ENCODE assay signal across 8 cellular contexts in the genomic region with DNA sequence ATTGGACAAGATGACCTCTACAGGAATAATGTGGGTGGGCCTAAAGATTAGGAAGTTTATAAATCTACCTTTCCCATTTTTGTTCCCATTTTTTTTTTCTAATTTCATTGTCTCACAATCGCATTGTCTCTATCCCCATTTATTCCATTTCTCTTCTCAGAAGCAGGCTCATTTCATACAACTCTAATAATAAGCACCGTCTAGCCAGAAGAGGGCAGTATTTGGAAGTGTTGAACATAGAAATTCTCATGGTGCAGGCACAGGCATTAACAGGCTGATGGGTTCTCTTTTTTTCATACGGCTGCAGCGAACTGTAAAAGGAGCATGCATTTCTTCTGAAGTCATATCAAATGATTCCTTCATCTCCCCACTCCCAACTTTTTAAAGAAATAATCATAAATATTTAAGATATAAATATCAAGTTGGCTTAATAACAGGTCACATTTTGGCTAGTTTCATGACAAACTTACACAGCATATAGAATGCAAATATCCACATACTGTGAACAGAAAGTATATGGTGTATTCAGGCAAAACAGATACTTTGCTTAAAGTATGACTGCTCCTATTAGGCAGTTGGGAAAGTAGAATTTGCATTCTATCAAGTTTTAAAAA.
DNase-seq lines count a peak whose midpoint lies in the region; ATAC-seq and TF ChIP-seq lines count a peak whose summit lies in the region.

No MANE protein-coding gene starts in this region.

- H4K20me1 ChIP-seq in DND-41 (ENCODE audit: insufficient read depth, low read length) = no peaks in the 10 kb centered on the region

- TF ChIP-seq CTCF in DND-41 (IDR thresholded peaks at IDR 0.05; ENCODE audit: borderline replicate concordance, extremely low read depth, low read length, poor library complexity, severe bottlenecking) = peak; percentile 73
- TF ChIP-seq CTCF in GM20000 (IDR thresholded peaks at IDR 0.05; ENCODE audit: extremely low read depth, missing control alignments) = peak; percentile 31
- TF ChIP-seq CTCF in astrocyte of the cerebellum (IDR thresholded peaks at IDR 0.05; ENCODE audit: low read depth, low read length, missing control alignments) = peak; percentile 55

- no CpG with 5 or more reads among the region's 4 CpGs for WGBS in iPS DF 6.9 (ENCODE audit: insufficient coverage, insufficient read length)

- no peak overlapping the region for H3K4me2 ChIP-seq in DND-41 (ENCODE audit: insufficient read depth, low read length)

- H3K4me1 ChIP-seq in DND-41 (ENCODE audit: insufficient read depth, low read length) = no peaks in the 10 kb centered on the region
- H3K4me1 ChIP-seq in iPS DF 6.9 (ENCODE audit: control insufficient read depth, insufficient read depth, low read length) = no peaks in the 10 kb centered on the region

- DNase-seq in DND-41 (peak; percentile 18), GM20000 (ENCODE audit: low spot score) (peak; percentile 58), NCI-H446 treated with DMSO at 0.1 percent for 48 hours (lab: John Stamatoyannopoulos, UW) (peak; percentile 69), astrocyte of the cerebellum (ENCODE audit: low read depth) (peak; percentile 74), iPS DF 6.9 (ENCODE audit: low read depth, low spot score) (peak; percentile 52), stromal cell of bone marrow (ENCODE audit: low read depth) (peak; percentile 61)
- DNase-seq in stimulated activated CD4-positive, alpha-beta T cell treated with anti-CD3 and anti-CD28 coated beads, Interleukin-4, amount 100 ng/mL, for 4 hours = no peak

- H3K27ac ChIP-seq in DND-41 (ENCODE audit: low read length) (no peak overlapping the region), iPS DF 6.9 (ENCODE audit: low read length) (no peak overlapping the region)

- no peaks in the 10 kb centered on the region for H3K27me3 ChIP-seq in DND-41 (ENCODE audit: insufficient read depth, low read length, poor library complexity)
- no peaks in the 10 kb centered on the region for H3K27me3 ChIP-seq in iPS DF 6.9 (ENCODE audit: control insufficient read depth, insufficient read depth, low read length)

- no peak overlapping the region for H3K9ac ChIP-seq in DND-41 (ENCODE audit: low read depth, low read length)

- ATAC-seq in DND-41 (ENCODE audit: insufficient read depth, low read depth) = peak; percentile 83
- peak; percentile 82 for ATAC-seq in HG03439 (IDR thresholded peaks at IDR 0.05; ENCODE audit: unreplicated experiment)

- no peak overlapping the region for H2AFZ ChIP-seq in DND-41 (ENCODE audit: low read depth, low read length)

- no peaks in the 10 kb centered on the region for H3K9me3 ChIP-seq in DND-41 (ENCODE audit: insufficient read depth, low read length, severe bottlenecking)
- no peaks in the 10 kb centered on the region for H3K9me3 ChIP-seq in iPS DF 6.9 (ENCODE audit: control insufficient read depth, insufficient read depth, low read length)

- H3K79me2 ChIP-seq in DND-41 (ENCODE audit: insufficient read depth, low read length) = no peaks in the 10 kb centered on the region

- H3K4me3 ChIP-seq in DND-41 (ENCODE audit: low read depth in 1 of 2, low read length in 2 of 2) = no peak overlapping the region
- no peak overlapping the region for H3K4me3 ChIP-seq in astrocyte of the cerebellum (ENCODE audit: low read depth, low read length)
- H3K4me3 ChIP-seq in iPS DF 6.9 (ENCODE audit: low read length) = no peak overlapping the region

- in situ Hi-C loops in astrocyte of the cerebellum (cut with HindIII; ENCODE audit: low sequenced_read_pairs) = no loop called here

- H3K36me3 ChIP-seq in DND-41 (ENCODE audit: insufficient read depth, low read length) (no peaks in the 10 kb centered on the region), iPS DF 6.9 (ENCODE audit: control insufficient read depth, insufficient read depth, low read length) (no peaks in the 10 kb centered on the region)

Comparison
In these comparisons a context has a peak if more than half of its experiments do, and no peak if none do; other contexts are left out.
1. DNase-seq: peak in DND-41 (single experiment), GM20000 (single experiment), NCI-H446 treated with DMSO at 0.1 percent for 48 hours (single experiment), astrocyte of the cerebellum (single experiment), iPS DF 6.9 (single experiment) and stromal cell of bone marrow (single experiment); none in stimulated activated CD4-positive, alpha-beta T cell treated with anti-CD3 and anti-CD28 coated beads, Interleukin-4, amount 100 ng/mL, for 4 hours (0 of 2).
2. Peak in every context shown above with its lines, with median percentiles within 50 percentile points of each other: CTCF ChIP-seq.